8 cellular contexts compared by ENCODE assay signal in genomic region chrX:130171446-130172126, GRCh38. TPM values are rescaled to one million over a fixed set of nuclear protein-coding genes. Genes with fewer than 3 reads are reported as not detected.
DNase-seq lines count a peak whose midpoint lies in the region; ATAC-seq, FAIRE-seq and TF ChIP-seq lines count a peak whose summit lies in the region.

Gene RAB33A, plus strand, starts transcription at chrX:130171962. Its CDS starts 101 bp downstream, at chrX:130172063.

- H3K27me3 ChIP-seq in HL-60 (ENCODE audit: insufficient read depth, poor library complexity, severe bottlenecking) (no peaks in the 10 kb centered on the region), colonic mucosa (no peaks in the 10 kb centered on the region), HepG2 (ENCODE audit: control insufficient read depth in 1 of 2, insufficient read depth in 2 of 2, low read length in 2 of 2) (peaks cover 0 to 4% of the 10 kb centered on the region in 2 experiments; a peak in 2 of 5 replicates)

- no CpG with 5 or more reads among the region's 61 CpGs for WGBS in HepG2 (ENCODE audit: low lambda C conversion rate)

- H3K9ac ChIP-seq in colonic mucosa (ENCODE audit: low read depth in 2 of 2, low read length in 2 of 2) (peak within 1 kb of the TSS in 1 of 2 donors; percentile 56), HepG2 (ENCODE audit: insufficient read depth, low read depth, low read length) (no peak within 1 kb of the TSS)

- no peaks in the 10 kb centered on the region for H3K79me2 ChIP-seq in HepG2 (ENCODE audit: insufficient read depth, low read length)

- H3K4me1 ChIP-seq in colonic mucosa: no peaks in the 10 kb centered on the region
- peaks cover 15% of the 10 kb centered on the region for H3K4me1 ChIP-seq in HepG2 (ENCODE audit: insufficient read depth, low read length)

- POLR2A ChIA-PET in WTC11 (lab: Charles Lee): no interaction called here
- POLR2A ChIA-PET in HepG2 (lab: Yijun Ruan, JAX): no interaction called here

- no peaks in the 10 kb centered on the region for H3K9me3 Mint-ChIP-seq in WTC11

- H3K27ac ChIP-seq in HL-60 (replicated peaks): peak within 1 kb of the TSS; percentile 80
- no peak within 1 kb of the TSS for H3K27ac ChIP-seq in colonic mucosa
- H3K27ac ChIP-seq in HepG2 (ENCODE audit: extremely low read length, insufficient read depth, low read length): no peak within 1 kb of the TSS

- peak; percentile 50 for DNase-seq in GM13976 (ENCODE audit: low spot score)
- DNase-seq in HL-60 (ENCODE audit: low read depth in 1 of 2, low spot score in 1 of 2): peak; percentile 9 to 43
- DNase-seq in WTC11 (ENCODE audit: low spot score): peak; percentile 33
- DNase-seq in colonic mucosa: no peak
- DNase-seq in HepG2 (ENCODE audit: low spot score): no peak
- peak; percentile 4 to 16 for DNase-seq in stimulated activated CD8-positive, alpha-beta memory T cell treated with anti-CD3 and anti-CD28 coated beads, Interleukin-15, amount 100 ng/mL, for 48 hours (ENCODE audit: low read depth in 2 of 2)

- H2AFZ ChIP-seq in HepG2 (ENCODE audit: low read length): no peak within 1 kb of the TSS

- H3K4me2 ChIP-seq in HepG2 (ENCODE audit: low read depth, low read length): peak within 1 kb of the TSS; percentile 76

- FAIRE-seq in HepG2 (lab: Jason Lieb, UNC): no peak

- no peak for TF ChIP-seq CTCF in GM13976 (IDR thresholded peaks at IDR 0.05; ENCODE audit: borderline replicate concordance, control extremely low read depth, extremely low read depth, insufficient read depth, missing control alignments)
- no peak for TF ChIP-seq CTCF in HL-60 (IDR thresholded peaks at IDR 0.05; ENCODE audit: insufficient read depth, low read length)
- TF ChIP-seq CTCF in WTC11 (IDR thresholded peaks at IDR 0.05): no peak
- TF ChIP-seq CTCF in colonic mucosa (IDR thresholded peaks at IDR 0.05): no peak
- no peak for TF ChIP-seq CTCF in HepG2 (CRISPR knock-in tag; IDR thresholded peaks at IDR 0.05)

- H3K4me3 ChIP-seq in HL-60 (replicated peaks; ENCODE audit: insufficient read depth, low read length) (peak within 1 kb of the TSS; percentile 52), colonic mucosa (peak within 1 kb of the TSS; percentile 37), HepG2 (replicated peaks in 1 of 3; ENCODE audit: insufficient read depth in 1 of 3, low read depth in 2 of 3, low read length in 3 of 3) (peak within 1 kb of the TSS; percentile 42 to 68 (median 61); a peak in 5 of 6 replicates)

- H3K27ac Mint-ChIP-seq in WTC11: no peak within 1 kb of the TSS

- intact Hi-C loops in colonic mucosa (cut with DNase I) (no loop called here), HepG2 (cut with micrococcal nuclease; ENCODE audit: unreplicated experiment) (no loop called here)

- H3K4me3 Mint-ChIP-seq in WTC11: peak within 1 kb of the TSS; percentile 80

- peaks cover 14% of the 10 kb centered on the region for H3K27me3 Mint-ChIP-seq in WTC11 (ENCODE audit: low read depth)

- no peak for TF ChIP-seq POLR2A in HepG2 (IDR thresholded peaks at IDR 0.05; ENCODE audit: insufficient read depth in 1 of 2, low read depth in 2 of 2, low read length in 2 of 2)

- H3K36me3 ChIP-seq in colonic mucosa (no peaks in the 10 kb centered on the region), HepG2 (replicated peaks in 1 of 2; ENCODE audit: control insufficient read depth in 1 of 2, insufficient read depth in 2 of 2, low read length in 2 of 2) (no peaks in the 10 kb centered on the region)

- peaks cover 18% of the 10 kb centered on the region for H3K4me1 Mint-ChIP-seq in WTC11

- CTCF ChIA-PET in WTC11 (lab: Charles Lee): interaction anchor here (1.2 kb wide), 2 partner anchors 92 to 111 kb away, joined by 3 to 4 read pairs; no protein-coding TSS in a partner anchor
- CTCF ChIA-PET in HepG2 (lab: Yijun Ruan, JAX; ENCODE audit: low intra/inter-chr PET ratio, low total read pairs): no interaction called here

- H3K9me3 ChIP-seq in colonic mucosa (no peaks in the 10 kb centered on the region), HepG2 (ENCODE audit: low read length) (no peaks in the 10 kb centered on the region)

- ATAC-seq in WTC11: peak; percentile 63
- ATAC-seq in HepG2: peak; percentile 82
- no peak for ATAC-seq in HG02763 (IDR thresholded peaks at IDR 0.05; ENCODE audit: unreplicated experiment)
- ATAC-seq in GM18519 (IDR thresholded peaks at IDR 0.05; ENCODE audit: low FRiP score, unreplicated experiment): no peak

- no peaks in the 10 kb centered on the region for H4K20me1 ChIP-seq in HepG2 (ENCODE audit: insufficient read depth, low read length)

- TF ChIP-seq EP300 in HepG2 (IDR thresholded peaks at IDR 0.05; ENCODE audit: low read depth in 2 of 2, low read length in 2 of 2) (no peak), HepG2 (CRISPR knock-in tag; IDR thresholded peaks at IDR 0.05; ENCODE audit: borderline replicate concordance) (no peak)

- in situ Hi-C loops in GM13976 (cut with MboI; ENCODE audit: low sequenced_read_pairs, unreplicated experiment) (no loop called here), HepG2 (cut with HindIII; ENCODE audit: extremely low pct_ligation_motif_present, low pct_unique_long_range_greater_than_20kb) (no loop called here)

- no peaks in the 10 kb centered on the region for H3K36me3 Mint-ChIP-seq in WTC11

- no peak for TF ChIP-seq RAD21 in HepG2 (CRISPR knock-in tag; IDR thresholded peaks at IDR 0.05)

- no TSS peak for BruUV-seq in HepG2 (replicated peaks; lab: Mats Ljungman, UMichigan)

TF ChIP-seq in WTC11, 78 proteins besides CTCF, POLR2A, EP300 and RAD21 (continues in another document):
- TF ChIP-seq CREB1 (CRISPR knock-in tag; IDR thresholded peaks at IDR 0.05) (no peak), STAT6 (CRISPR knock-in tag; conservative IDR thresholded peaks at IDR 0.05; ENCODE audit: low read depth) (no peak)

TF ChIP-seq in HepG2, 621 proteins besides CTCF, POLR2A, EP300 and RAD21 (continues in another document):
- TF ChIP-seq GABPB1 (CRISPR knock-in tag; IDR thresholded peaks at IDR 0.05) (peak; percentile 30; the same call in 1 of the 2 replicates), KDM2A (CRISPR knock-in tag; IDR thresholded peaks at IDR 0.05; ENCODE audit: borderline replicate concordance, low read depth) (peak; percentile 25; the same call in 1 of the 2 replicates), SMARCC2 (IDR thresholded peaks at IDR 0.05) (no peak), ZNF263 (CRISPR knock-in tag; IDR thresholded peaks at IDR 0.05) (peak; percentile 75), ZNF777 (CRISPR knock-in tag; IDR thresholded peaks at IDR 0.05) (peak; percentile 70), ZNF326 (CRISPR knock-in tag; IDR thresholded peaks at IDR 0.05; ENCODE audit: borderline replicate concordance) (no peak), ZFP91 (CRISPR knock-in tag; IDR thresholded peaks at IDR 0.05; ENCODE audit: borderline replicate concordance) (peak; percentile 27; the same call in 1 of the 2 replicates), PBX3 (CRISPR knock-in tag; IDR thresholded peaks at IDR 0.05; ENCODE audit: borderline replicate concordance) (no peak)

RNA-seq across cellular contexts. Expression of gene RAB33A, which starts in this region (rescaled TPM):
- total RNA-seq in WTC11 (2021): 2.1 to 3.1 TPM (median 3.0 TPM) in 3 replicates
- under 1 TPM in 1 of 2 donors, not detected in 1; 0.50 TPM for total RNA-seq in colonic mucosa
- not detected in 2 replicates for total RNA-seq in HepG2 (2016; rRNA removed; fragmentation: Illumina TruSeq; extraction: Trizol)
- total RNA-seq in HepG2 (2016; cell fraction: cytosol; rRNA removed; fragmentation: Illumina TruSeq; extraction: Trizol; ENCODE audit: low read depth): not detected in 2 replicates
- total RNA-seq in HepG2 (2016; cell fraction: insoluble cytoplasmic fraction; rRNA removed; fragmentation: Illumina TruSeq; extraction: Trizol): not detected in 2 replicates
- not detected in 2 replicates for total RNA-seq in HepG2 (2016; cell fraction: membrane; rRNA removed; fragmentation: Illumina TruSeq; extraction: Trizol)
- total RNA-seq in HepG2 (2016; cell fraction: nucleus; rRNA removed; fragmentation: Illumina TruSeq; extraction: Trizol): not detected in 2 replicates
- 0.18 and 0.26 TPM in 2 replicates for polyA plus RNA-seq in HepG2 (2011; rRNA removed)
- polyA plus RNA-seq in HepG2 (2011; cell fraction: cytosol; rRNA removed): 0.24 and 0.42 TPM in 2 replicates
- polyA plus RNA-seq in HepG2 (2011; cell fraction: nucleus; rRNA removed): 0.26 TPM in 1 of 2 replicates, not detected in the other
- polyA plus RNA-seq in HepG2 (2012): not detected in 2 replicates
- not detected in 2 replicates for polyA plus RNA-seq in HepG2 (2016; cell fraction: cytosol; fragmentation: Illumina TruSeq; extraction: Trizol; ENCODE audit: low read depth)
- not detected in 2 replicates for polyA plus RNA-seq in HepG2 (2016; cell fraction: insoluble cytoplasmic fraction; fragmentation: Illumina TruSeq; extraction: Trizol; ENCODE audit: low read depth)
- polyA plus RNA-seq in HepG2 (2016; cell fraction: membrane; fragmentation: Illumina TruSeq; extraction: Trizol; ENCODE audit: low read depth): not detected in 2 replicates
- polyA plus RNA-seq in HepG2 (2016; cell fraction: nucleus; fragmentation: Illumina TruSeq; extraction: Trizol; ENCODE audit: insufficient read depth, low read depth): not detected in 2 replicates
- polyA minus RNA-seq in HepG2 (2011; rRNA and poly(A)+ RNA removed; ENCODE audit: low replicate concordance): not detected in 2 replicates
- polyA minus RNA-seq in HepG2 (2011; cell fraction: cytosol; rRNA and poly(A)+ RNA removed): not detected in 2 replicates
- polyA minus RNA-seq in HepG2 (2011; cell fraction: nucleus; rRNA and poly(A)+ RNA removed): 0.39 TPM in 1 of 2 replicates, not detected in the other

Comparison
In these comparisons a context has a peak if more than half of its experiments do, and no peak if none do; other contexts are left out.
1. Peak in ATAC-seq, H3K4me3 ChIP-seq and H3K4me2 ChIP-seq in HepG2; RNA of the gene not detected or under 1 TPM.
2. DNase-seq: peak in GM13976 (single experiment), HL-60 (2 of 2), WTC11 (single experiment) and stimulated activated CD8-positive, alpha-beta memory T cell treated with anti-CD3 and anti-CD28 coated beads, Interleukin-15, amount 100 ng/mL, for 48 hours (2 of 2); none in colonic mucosa (single experiment) and HepG2 (single experiment).
3. Peak in every context shown above with its lines, with median percentiles within 50 percentile points of each other: H3K4me3 ChIP-seq.